ENCODE assay signal across 16 cellular contexts in genomic region chr9:120265791-120266190, GRCh38.
DNase-seq lines count a peak whose midpoint lies in the region; ATAC-seq and TF ChIP-seq lines count a peak whose summit lies in the region.
"Had no signal": no experiment of that assay in that cellular context is flagged by ENCODE, and none has a peak within 500 bp of the region (broad histone marks: within the 10 kb centered on the region; RNA-seq: fewer than 3 reads in every experiment).

No MANE protein-coding gene starts in this region.

- peak; percentile 76 for DNase-seq in DMS 273 (lab: John Stamatoyannopoulos, UW; ENCODE audit: unreplicated experiment)
- peak; percentile 25 for DNase-seq in NCI-H146 (lab: John Stamatoyannopoulos, UW)
- DNase-seq in NCI-H69 (lab: John Stamatoyannopoulos, UW) = peak; percentile 99
- DNase-seq in heart right ventricle = peak; percentile 33 to 77
- DNase-seq in GM19240 (ENCODE audit: insufficient read length, low spot score) = no peak
- DNase-seq in spleen = no peak
- DNase-seq: activated CD4-positive, alpha-beta T cell treated with anti-CD3 and anti-CD28 coated beads, Interleukin-2, amount 10 ng/mL, durations not matched to agents 24 days and 14 days; activated naive CD8-positive, alpha-beta T cell treated with anti-CD3 and anti-CD28 coated beads, Interleukin-2, amount 10 ng/mL, durations not matched to agents 7 days and 5 days; activated T-cell treated with anti-CD3 and anti-CD28 coated beads, Interleukin-2, amount 50 U/mL, for 4 hours; central memory CD4-positive, alpha-beta T cell; foreskin fibroblast; MM.1S; right lobe of liver; tibial artery had no signal

- TF ChIP-seq CTCF in heart right ventricle (IDR thresholded peaks at IDR 0.05) (no peak), spleen (IDR thresholded peaks at IDR 0.05 in 8 of 11, conservative IDR thresholded peaks at IDR 0.05 in 3 of 11) (no peak)

- H3K4me3 ChIP-seq in heart right ventricle (no peak overlapping the region), spleen (no peak overlapping the region)
- H3K4me3 ChIP-seq: right lobe of liver, tibial artery had no signal

- TF ChIP-seq POLR2A in spleen (IDR thresholded peaks at IDR 0.05) = no peak

- H3K36me3 ChIP-seq in heart right ventricle = no peaks in the 10 kb centered on the region
- no peaks in the 10 kb centered on the region for H3K36me3 ChIP-seq in spleen
- H3K36me3 ChIP-seq: right lobe of liver, tibial artery had no signal

- intact Hi-C loops in heart right ventricle (cut with DNase I) = no loop called here
- intact Hi-C loops in spleen (cut with DNase I; ENCODE audit: low total_unique reads) = no loop called here

- H3K27ac ChIP-seq in heart right ventricle (peak overlapping the region in 6 of 10 donors; percentile 4 to 74 (median 59)), spleen (no peak overlapping the region)
- H3K27ac ChIP-seq: right lobe of liver, tibial artery had no signal

- H3K9me3 ChIP-seq in heart right ventricle = peaks cover 0 to 5% (median 0%) of the 10 kb centered on the region in 11 donors
- H3K9me3 ChIP-seq in spleen = peaks cover 0 to 8% (median 2%) of the 10 kb centered on the region in 8 donors
- H3K9me3 ChIP-seq: right lobe of liver, tibial artery had no signal

- H3K4me1 ChIP-seq in heart right ventricle (peaks cover 0 to 11% (median 0%) of the 10 kb centered on the region in 9 donors), spleen (no peaks in the 10 kb centered on the region)
- H3K4me1 ChIP-seq: right lobe of liver, tibial artery had no signal

- ATAC-seq in heart right ventricle (peak; percentile 93 to 100 (median 99)), HG02852 (IDR thresholded peaks at IDR 0.05; ENCODE audit: unreplicated experiment) (no peak), GM18520 (IDR thresholded peaks at IDR 0.05; ENCODE audit: unreplicated experiment) (no peak)
- ATAC-seq: activated T-cell treated with anti-CD3 and anti-CD28 coated beads, Interleukin-2, amount 50 U/mL, for 4 hours; right lobe of liver had no signal

- H3K27me3 ChIP-seq in heart right ventricle (no peaks in the 10 kb centered on the region), spleen (replicated peaks in 1 of 7) (no peaks in the 10 kb centered on the region)
- H3K27me3 ChIP-seq: right lobe of liver, tibial artery had no signal

- WGBS in heart right ventricle, 2 donors = 21 to 24% methylated on average over 6 of the region's 6 CpGs
- 43 to 64% (median 60%) methylated on average over 6 of the region's 6 CpGs for WGBS in spleen, 5 donors

Comparison
In these comparisons a context has a peak if more than half of its experiments do, and no peak if none do; other contexts are left out.
1. DNase-seq: peak in DMS 273 (single experiment), NCI-H146 (single experiment), NCI-H69 (single experiment) and heart right ventricle (2 of 2); none in GM19240 (single experiment) and spleen (single experiment).
2. ATAC-seq: peak in heart right ventricle (8 of 8); none in HG02852 (single experiment) and GM18520 (single experiment).
3. H3K27ac ChIP-seq: peak in heart right ventricle (6 of 10); none in spleen (0 of 8).